9 cellular contexts compared by ENCODE assay signal in genomic region chr12:83389237-83389996, GRCh38.
DNase-seq lines count a peak whose midpoint lies in the region; ATAC-seq and TF ChIP-seq lines count a peak whose summit lies in the region.
"Had no signal": no experiment of that assay in that cellular context is flagged by ENCODE, and none has a peak within 500 bp of the region (broad histone marks: within the 10 kb centered on the region; RNA-seq: fewer than 3 reads in every experiment).

No MANE protein-coding gene starts in this region.

- H3K36me3 Mint-ChIP-seq in GM23338 (ENCODE audit: low read depth) = no peaks in the 10 kb centered on the region
- H3K36me3 Mint-ChIP-seq in immature natural killer cell = no peaks in the 10 kb centered on the region
- no peaks in the 10 kb centered on the region for H3K36me3 Mint-ChIP-seq in stimulated activated naive B cell treated with anti-CD40 and anti-IgM and Interleukin-4, amounts not matched to agents 10 μg/mL and 1 μg/mL and 100 μg/mL, for 72 hours

- DNase-seq in BE2C (peak; percentile 76), GM23338 (ENCODE audit: low spot score) (peak; percentile 80), OCI-M1 (lab: John Stamatoyannopoulos, UW) (peak; percentile 68), iPS-NIHi7 (ENCODE audit: extremely low spot score) (peak; percentile 67), RWPE1 (ENCODE audit: low spot score) (no peak), NCI-H1105 (lab: John Stamatoyannopoulos, UW) (no peak), immature natural killer cell (no peak)
- DNase-seq in stimulated activated naive B cell treated with anti-CD40 and anti-IgM and Interleukin-4, amounts not matched to agents 10 μg/mL and 1 μg/mL and 100 μg/mL, for 72 hours = no peak
- DNase-seq: amniotic stem cell had no signal

- POLR2A ChIA-PET in RWPE1 (lab: Yijun Ruan, JAX; ENCODE audit: low non-redundant PET) = no interaction called here

- H3K4me3 Mint-ChIP-seq in GM23338 (no peak overlapping the region), immature natural killer cell (no peak overlapping the region)
- no peak overlapping the region for H3K4me3 Mint-ChIP-seq in stimulated activated naive B cell treated with anti-CD40 and anti-IgM and Interleukin-4, amounts not matched to agents 10 μg/mL and 1 μg/mL and 100 μg/mL, for 72 hours

- H3K27me3 Mint-ChIP-seq in GM23338 (ENCODE audit: insufficient read depth, low read depth, poor library complexity) = peaks cover 3% of the 10 kb centered on the region
- H3K27me3 Mint-ChIP-seq in immature natural killer cell (ENCODE audit: low read depth in 3 of 3) = no peaks in the 10 kb centered on the region
- no peaks in the 10 kb centered on the region for H3K27me3 Mint-ChIP-seq in stimulated activated naive B cell treated with anti-CD40 and anti-IgM and Interleukin-4, amounts not matched to agents 10 μg/mL and 1 μg/mL and 100 μg/mL, for 72 hours

- no peaks in the 10 kb centered on the region for H3K4me1 ChIP-seq in BE2C
- H3K4me1 ChIP-seq in GM23338 (ENCODE audit: insufficient read depth) = no peaks in the 10 kb centered on the region

- TF ChIP-seq CTCF in BE2C (IDR thresholded peaks at IDR 0.05; ENCODE audit: low read depth, low read length) (peak; percentile 87), GM23338 (conservative IDR thresholded peaks at IDR 0.05; ENCODE audit: low read depth in 2 of 2) (peak; percentile 66 to 92), RWPE1 (conservative IDR thresholded peaks at IDR 0.05; ENCODE audit: low read depth) (no peak)

- CTCF ChIA-PET in RWPE1 (lab: Yijun Ruan, JAX) = interaction anchor here (1.0 kb wide), 1 partner anchor 1041 kb away, joined by 4 read pairs; no protein-coding TSS in a partner anchor

- peak overlapping the region; percentile 69; the same call in 1 of the 2 replicates for H2AFZ ChIP-seq in GM23338

- H3K4me2 ChIP-seq in GM23338 = no peak overlapping the region

- H3K36me3 ChIP-seq in BE2C (no peaks in the 10 kb centered on the region), GM23338 (ENCODE audit: insufficient read depth) (no peaks in the 10 kb centered on the region)

- H3K79me2 ChIP-seq in GM23338 (replicated peaks; ENCODE audit: insufficient read depth) = no peaks in the 10 kb centered on the region

- H3K9me3 ChIP-seq in BE2C = no peaks in the 10 kb centered on the region

- no peaks in the 10 kb centered on the region for H3F3A ChIP-seq in GM23338 (replicated peaks; ENCODE audit: low read depth)

- no peaks in the 10 kb centered on the region for H3K9me3 Mint-ChIP-seq in GM23338
- peaks cover 1 to 20% (median 6%) of the 10 kb centered on the region in 6 donors for H3K9me3 Mint-ChIP-seq in immature natural killer cell
- H3K9me3 Mint-ChIP-seq in stimulated activated naive B cell treated with anti-CD40 and anti-IgM and Interleukin-4, amounts not matched to agents 10 μg/mL and 1 μg/mL and 100 μg/mL, for 72 hours = peaks cover 0 to 3% of the 10 kb centered on the region in 2 donors

- H3K4me3 ChIP-seq in BE2C (ENCODE audit: low read depth, low read length) (peak overlapping the region; percentile 42), GM23338 (no peak overlapping the region)

- H3K4me1 Mint-ChIP-seq in GM23338 = no peaks in the 10 kb centered on the region; the same call in 2 of the 3 replicates
- H3K4me1 Mint-ChIP-seq in immature natural killer cell = no peaks in the 10 kb centered on the region
- no peaks in the 10 kb centered on the region for H3K4me1 Mint-ChIP-seq in stimulated activated naive B cell treated with anti-CD40 and anti-IgM and Interleukin-4, amounts not matched to agents 10 μg/mL and 1 μg/mL and 100 μg/mL, for 72 hours

- no peaks in the 10 kb centered on the region for H3K9me2 ChIP-seq in GM23338 (ENCODE audit: insufficient read depth)

- peak; percentile 99 for ATAC-seq in GM23338
- no peak for ATAC-seq in stimulated activated naive B cell treated with anti-CD40 and anti-IgM and Interleukin-4, amounts not matched to agents 10 μg/mL and 1 μg/mL and 100 μg/mL, for 72 hours (replicated peaks)

- H3K27me3 ChIP-seq in BE2C (no peaks in the 10 kb centered on the region), GM23338 (ENCODE audit: insufficient read depth) (no peaks in the 10 kb centered on the region)

- H3K27ac Mint-ChIP-seq in GM23338 (no peak overlapping the region), immature natural killer cell (no peak overlapping the region)
- no peak overlapping the region for H3K27ac Mint-ChIP-seq in stimulated activated naive B cell treated with anti-CD40 and anti-IgM and Interleukin-4, amounts not matched to agents 10 μg/mL and 1 μg/mL and 100 μg/mL, for 72 hours

- H3K27ac ChIP-seq in GM23338 (ENCODE audit: low read depth) (no peak overlapping the region), RWPE1 (no peak overlapping the region)

- H4K20me1 ChIP-seq in GM23338 (replicated peaks; ENCODE audit: insufficient read depth) = no peaks in the 10 kb centered on the region

TF ChIP-seq in GM23338, 12 proteins besides CTCF, POLR2A, EP300 and RAD21 (continues in another document):
- TF ChIP-seq NANOG (IDR thresholded peaks at IDR 0.05; ENCODE audit: borderline replicate concordance) (no peak), POLR2AphosphoS5 (IDR thresholded peaks at IDR 0.05; ENCODE audit: low read depth) (no peak), JUNB (IDR thresholded peaks at IDR 0.05; ENCODE audit: unreplicated experiment) (no peak), ZNF331 (CRISPR knock-in tag; IDR thresholded peaks at IDR 0.05; ENCODE audit: low read depth) (no peak), ZNF114 (CRISPR knock-in tag; IDR thresholded peaks at IDR 0.05) (no peak), ETS1 (IDR thresholded peaks at IDR 0.05) (no peak), EZH2 (IDR thresholded peaks at IDR 0.05; ENCODE audit: low read depth, unreplicated experiment) (no peak), CREB1 (CRISPR knock-in tag; IDR thresholded peaks at IDR 0.05; ENCODE audit: low read depth) (no peak)
- TF ChIP-seq, protein P1, sequence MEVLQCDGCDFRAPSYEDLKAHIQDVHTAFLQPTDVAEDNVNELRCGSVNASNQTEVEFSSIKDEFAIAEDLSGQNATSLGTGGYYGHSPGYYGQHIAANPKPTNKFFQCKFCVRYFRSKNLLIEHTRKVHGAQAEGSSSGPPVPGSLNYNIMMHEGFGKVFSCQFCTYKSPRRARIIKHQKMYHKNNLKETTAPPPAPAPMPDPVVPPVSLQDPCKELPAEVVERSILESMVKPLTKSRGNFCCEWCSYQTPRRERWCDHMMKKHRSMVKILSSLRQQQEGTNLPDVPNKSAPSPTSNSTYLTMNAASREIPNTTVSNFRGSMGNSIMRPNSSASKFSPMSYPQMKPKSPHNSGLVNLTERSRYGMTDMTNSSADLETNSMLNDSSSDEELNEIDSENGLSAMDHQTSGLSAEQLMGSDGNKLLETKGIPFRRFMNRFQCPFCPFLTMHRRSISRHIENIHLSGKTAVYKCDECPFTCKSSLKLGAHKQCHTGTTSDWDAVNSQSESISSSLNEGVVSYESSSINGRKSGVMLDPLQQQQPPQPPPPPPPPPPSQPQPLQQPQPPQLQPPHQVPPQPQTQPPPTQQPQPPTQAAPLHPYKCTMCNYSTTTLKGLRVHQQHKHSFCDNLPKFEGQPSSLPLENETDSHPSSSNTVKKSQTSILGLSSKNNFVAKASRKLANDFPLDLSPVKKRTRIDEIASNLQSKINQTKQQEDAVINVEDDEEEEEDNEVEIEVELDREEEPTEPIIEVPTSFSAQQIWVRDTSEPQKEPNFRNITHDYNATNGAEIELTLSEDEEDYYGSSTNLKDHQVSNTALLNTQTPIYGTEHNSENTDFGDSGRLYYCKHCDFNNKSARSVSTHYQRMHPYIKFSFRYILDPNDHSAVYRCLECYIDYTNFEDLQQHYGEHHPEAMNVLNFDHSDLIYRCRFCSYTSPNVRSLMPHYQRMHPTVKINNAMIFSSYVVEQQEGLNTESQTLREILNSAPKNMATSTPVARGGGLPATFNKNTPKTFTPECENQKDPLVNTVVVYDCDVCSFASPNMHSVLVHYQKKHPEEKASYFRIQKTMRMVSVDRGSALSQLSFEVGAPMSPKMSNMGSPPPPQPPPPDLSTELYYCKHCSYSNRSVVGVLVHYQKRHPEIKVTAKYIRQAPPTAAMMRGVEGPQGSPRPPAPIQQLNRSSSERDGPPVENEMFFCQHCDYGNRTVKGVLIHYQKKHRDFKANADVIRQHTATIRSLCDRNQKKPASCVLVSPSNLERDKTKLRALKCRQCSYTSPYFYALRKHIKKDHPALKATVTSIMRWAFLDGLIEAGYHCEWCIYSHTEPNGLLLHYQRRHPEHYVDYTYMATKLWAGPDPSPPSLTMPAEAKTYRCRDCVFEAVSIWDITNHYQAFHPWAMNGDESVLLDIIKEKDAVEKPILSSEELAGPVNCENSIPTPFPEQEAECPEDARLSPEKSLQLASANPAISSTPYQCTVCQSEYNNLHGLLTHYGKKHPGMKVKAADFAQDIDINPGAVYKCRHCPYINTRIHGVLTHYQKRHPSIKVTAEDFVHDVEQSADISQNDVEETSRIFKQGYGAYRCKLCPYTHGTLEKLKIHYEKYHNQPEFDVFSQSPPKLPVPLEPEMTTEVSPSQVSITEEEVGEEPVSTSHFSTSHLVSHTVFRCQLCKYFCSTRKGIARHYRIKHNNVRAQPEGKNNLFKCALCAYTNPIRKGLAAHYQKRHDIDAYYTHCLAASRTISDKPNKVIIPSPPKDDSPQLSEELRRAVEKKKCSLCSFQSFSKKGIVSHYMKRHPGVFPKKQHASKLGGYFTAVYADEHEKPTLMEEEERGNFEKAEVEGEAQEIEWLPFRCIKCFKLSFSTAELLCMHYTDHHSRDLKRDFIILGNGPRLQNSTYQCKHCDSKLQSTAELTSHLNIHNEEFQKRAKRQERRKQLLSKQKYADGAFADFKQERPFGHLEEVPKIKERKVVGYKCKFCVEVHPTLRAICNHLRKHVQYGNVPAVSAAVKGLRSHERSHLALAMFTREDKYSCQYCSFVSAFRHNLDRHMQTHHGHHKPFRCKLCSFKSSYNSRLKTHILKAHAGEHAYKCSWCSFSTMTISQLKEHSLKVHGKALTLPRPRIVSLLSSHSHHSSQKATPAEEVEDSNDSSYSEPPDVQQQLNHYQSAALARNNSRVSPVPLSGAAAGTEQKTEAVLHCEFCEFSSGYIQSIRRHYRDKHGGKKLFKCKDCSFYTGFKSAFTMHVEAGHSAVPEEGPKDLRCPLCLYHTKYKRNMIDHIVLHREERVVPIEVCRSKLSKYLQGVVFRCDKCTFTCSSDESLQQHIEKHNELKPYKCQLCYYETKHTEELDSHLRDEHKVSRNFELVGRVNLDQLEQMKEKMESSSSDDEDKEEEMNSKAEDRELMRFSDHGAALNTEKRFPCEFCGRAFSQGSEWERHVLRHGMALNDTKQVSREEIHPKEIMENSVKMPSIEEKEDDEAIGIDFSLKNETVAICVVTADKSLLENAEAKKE (CRISPR knock-in tag; IDR thresholded peaks at IDR 0.05) = no peak

Comparison
In these comparisons a context has a peak if more than half of its experiments do, and no peak if none do; other contexts are left out.
1. DNase-seq: peak in BE2C (single experiment), GM23338 (single experiment), OCI-M1 (single experiment) and iPS-NIHi7 (single experiment); none in RWPE1 (single experiment), NCI-H1105 (single experiment), immature natural killer cell (0 of 3) and stimulated activated naive B cell treated with anti-CD40 and anti-IgM and Interleukin-4, amounts not matched to agents 10 μg/mL and 1 μg/mL and 100 μg/mL, for 72 hours (single experiment).